In the genomic region with DNA sequence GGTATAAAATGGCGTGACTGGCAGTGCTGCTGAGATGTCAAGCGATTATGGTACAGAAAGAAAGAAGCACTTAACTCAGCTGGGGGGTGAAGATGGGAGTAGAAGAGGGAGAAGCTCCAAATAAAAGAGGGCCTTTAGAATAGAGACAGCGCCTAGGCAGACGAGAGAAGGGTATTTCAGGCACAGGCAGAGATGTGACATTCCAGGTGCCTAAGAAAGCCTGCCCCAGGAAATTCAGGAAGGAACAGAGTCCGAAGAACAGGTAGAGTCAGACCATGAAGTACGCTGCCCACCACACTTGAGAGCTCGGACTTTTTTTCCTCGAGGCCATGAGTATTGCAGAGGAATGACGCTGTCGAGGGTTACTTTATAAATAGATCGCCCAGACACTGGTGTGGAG, we compare ENCODE assay signal across 21 cellular contexts.
"Had no signal": no experiment of that assay in that cellular context is flagged by ENCODE, and none has a peak within 500 bp of the region (broad histone marks: within the 10 kb centered on the region; RNA-seq: fewer than 3 reads in every experiment).

No MANE protein-coding gene starts in this region.

- H3K27ac ChIP-seq: KMS-11, RWPE1 had no signal

- DNase-seq: IMR-90, Kasumi-1, MM.1S, NCI-H1092 treated with DMSO at 0.1 percent for 48 hours, NCI-H1436, NCI-H187, NCI-H2029, NCI-H2081 treated with DMSO at 0.1 percent for 48 hours, NCI-H2171, NCI-H226, NCI-H446, NCI-H510A, NCI-H524 treated with DMSO at 0.1 percent for 48 hours, NCI-H774, PC-3, SHP77 had no signal

- H3K4me2 ChIP-seq: KMS-11 had no signal

- H3K9ac ChIP-seq: KMS-11 had no signal

- ATAC-seq: HepG2, Panc1, PC-3, SK-N-SH treated with all-trans-retinoic acid at 6 μM for 48 hours had no signal

- FAIRE-seq: HepG2 had no signal
